ENCODE assay signal across 8 cellular contexts in genomic region chr2:54558976-54559410, GRCh38.
DNase-seq lines count a peak whose midpoint lies in the region; ATAC-seq, FAIRE-seq and TF ChIP-seq lines count a peak whose summit lies in the region.

No MANE protein-coding gene starts in this region.

- TF ChIP-seq POLR2A in esophagus squamous epithelium (IDR thresholded peaks at IDR 0.05), result no peak
- no peak for TF ChIP-seq POLR2A in H54 (IDR thresholded peaks at IDR 0.05; ENCODE audit: low read depth, low read length)

- no peaks in the 10 kb centered on the region for H3K9me3 ChIP-seq in Panc1 (ENCODE audit: control insufficient read depth, insufficient read depth, low read depth, low read length)
- no peaks in the 10 kb centered on the region for H3K9me3 ChIP-seq in esophagus squamous epithelium
- no peaks in the 10 kb centered on the region for H3K9me3 ChIP-seq in trophoblast cell (ENCODE audit: insufficient read depth, low read depth, low read length)

- POLR2A ChIA-PET in Panc1 (lab: Charles Lee), result no interaction called here

- H3K4me1 ChIP-seq in Panc1 (ENCODE audit: control insufficient read depth, insufficient read depth, low read length), result peaks cover 39% of the 10 kb centered on the region
- H3K4me1 ChIP-seq in esophagus squamous epithelium, result peaks cover 12 to 82% (median 45%) of the 10 kb centered on the region in 3 donors
- peaks cover 4 to 10% of the 10 kb centered on the region in 2 experiments for H3K4me1 ChIP-seq in trophoblast cell (ENCODE audit: control insufficient read depth in 1 of 2, insufficient read depth in 2 of 2, low read length in 2 of 2)

- H3K36me3 ChIP-seq in Panc1 (ENCODE audit: control insufficient read depth, insufficient read depth, low read length) (peaks cover 7% of the 10 kb centered on the region), esophagus squamous epithelium (no peaks in the 10 kb centered on the region), trophoblast cell (ENCODE audit: control insufficient read depth in 1 of 2, insufficient read depth in 2 of 2, low read length in 2 of 2) (no peaks in the 10 kb centered on the region)

- no peak overlapping the region for H3K23ac ChIP-seq in trophoblast cell (ENCODE audit: low read length)

- H3K9ac ChIP-seq in trophoblast cell (ENCODE audit: low read length), result peak overlapping the region; percentile 67

- peak overlapping the region; percentile 68 for H3K14ac ChIP-seq in trophoblast cell (ENCODE audit: low read length)

- peak; percentile 61 for DNase-seq in DMS79 treated with DMSO at 0.1 percent for 48 hours (lab: John Stamatoyannopoulos, UW)
- no peak for DNase-seq in DMS79 (lab: John Stamatoyannopoulos, UW)
- DNase-seq in Panc1 (ENCODE audit: low read depth, low spot score), result no peak
- no peak for DNase-seq in esophagus squamous epithelium (lab: John Stamatoyannopoulos, UW)
- DNase-seq in trophoblast cell, result peak in 1 of 2 donors; percentile 18
- no peak for DNase-seq in H54 (ENCODE audit: insufficient read length, low spot score)
- no peak for DNase-seq in SW 1271 (lab: John Stamatoyannopoulos, UW)
- DNase-seq in MV-4-11 (lab: John Stamatoyannopoulos, UW), result no peak

- peak overlapping the region; percentile 54 for H2BK120ac ChIP-seq in trophoblast cell (ENCODE audit: insufficient read depth, low read length, poor library complexity)

- WGBS in esophagus squamous epithelium, 2 donors, result 13 to 19% methylated on average over 5 to 6 of the region's 6 CpGs
- WGBS in trophoblast cell (ENCODE audit: extremely low coverage, insufficient coverage, insufficient read length), result no CpG with 5 or more reads among the region's 6 CpGs

- peak; percentile 18 for ATAC-seq in Panc1

- BruUV-seq in Panc1 (replicated peaks; lab: Mats Ljungman, UMichigan), result no TSS peak

- no peak for TF ChIP-seq CTCF in Panc1 (IDR thresholded peaks at IDR 0.05)
- no peak for TF ChIP-seq CTCF in esophagus squamous epithelium (IDR thresholded peaks at IDR 0.05)

- peak overlapping the region; percentile 85 for H4K91ac ChIP-seq in trophoblast cell (ENCODE audit: low read depth, low read length)

- H3K4me3 ChIP-seq in Panc1 (ENCODE audit: low read depth in 2 of 2, low read length in 2 of 2) (peak overlapping the region; percentile 75 to 90), esophagus squamous epithelium (peak overlapping the region; percentile 54 to 74 (median 68)), trophoblast cell (ENCODE audit: low read depth, low read length) (peak overlapping the region; percentile 77)

- H3K18ac ChIP-seq in trophoblast cell (ENCODE audit: low read length), result peak overlapping the region; percentile 34

- H4K8ac ChIP-seq in trophoblast cell (ENCODE audit: low read depth, low read length), result peak overlapping the region; percentile 15

- intact Hi-C loops in Panc1 (cut with micrococcal nuclease; ENCODE audit: unreplicated experiment), result loop anchor here (10.0 kb wide), 1 partner anchor 104 kb away; the partner anchor contains the start of gene SPTBN1
- intact Hi-C loops in esophagus squamous epithelium (cut with DNase I), result no loop called here

- no peak overlapping the region for H4K12ac ChIP-seq in trophoblast cell (ENCODE audit: low read depth, low read length)

- peak overlapping the region; percentile 73 for H3K4me2 ChIP-seq in trophoblast cell (ENCODE audit: low read length)

- H3K27ac ChIP-seq in Panc1 (ENCODE audit: low read length) (peak overlapping the region; percentile 95), esophagus squamous epithelium (peak overlapping the region; percentile 88 to 98 (median 96)), trophoblast cell (ENCODE audit: low read depth, low read length) (peak overlapping the region; percentile 84)

- H2BK5ac ChIP-seq in trophoblast cell (ENCODE audit: low read depth, low read length, poor library complexity), result peak overlapping the region; percentile 55

- H2BK12ac ChIP-seq in trophoblast cell (ENCODE audit: low read length), result no peak overlapping the region

- H3K27me3 ChIP-seq in Panc1 (ENCODE audit: control insufficient read depth, insufficient read depth, low read length) (no peaks in the 10 kb centered on the region), esophagus squamous epithelium (no peaks in the 10 kb centered on the region), trophoblast cell (ENCODE audit: insufficient read depth, low read length) (no peaks in the 10 kb centered on the region)

- H3K79me2 ChIP-seq in trophoblast cell (ENCODE audit: control insufficient read depth, insufficient read depth, low read length, poor library complexity), result peaks cover 18% of the 10 kb centered on the region

- H2AFZ ChIP-seq in trophoblast cell (ENCODE audit: insufficient read depth, low read length, poor library complexity), result peak overlapping the region; percentile 32

- FAIRE-seq in H54 (lab: Jason Lieb, UNC), result no peak

- no peak overlapping the region for H2AK5ac ChIP-seq in trophoblast cell (ENCODE audit: low read length)

- H3K4ac ChIP-seq in trophoblast cell (ENCODE audit: low read depth, low read length), result peak overlapping the region; percentile 60

- CTCF ChIA-PET in Panc1 (lab: Charles Lee), result interaction anchor here (0.6 kb wide), 1 partner anchor 69 kb away, joined by 10 read pairs; no protein-coding TSS in a partner anchor

- in situ Hi-C loops in Panc1 (cut with HindIII; ENCODE audit: low pct_unique_long_range_greater_than_20kb, low sequenced_read_pairs), result no loop called here

- H3K79me1 ChIP-seq in trophoblast cell (ENCODE audit: low read length), result peaks cover 27% of the 10 kb centered on the region
